ENCODE assay signal across 13 cellular contexts in the genomic region with DNA sequence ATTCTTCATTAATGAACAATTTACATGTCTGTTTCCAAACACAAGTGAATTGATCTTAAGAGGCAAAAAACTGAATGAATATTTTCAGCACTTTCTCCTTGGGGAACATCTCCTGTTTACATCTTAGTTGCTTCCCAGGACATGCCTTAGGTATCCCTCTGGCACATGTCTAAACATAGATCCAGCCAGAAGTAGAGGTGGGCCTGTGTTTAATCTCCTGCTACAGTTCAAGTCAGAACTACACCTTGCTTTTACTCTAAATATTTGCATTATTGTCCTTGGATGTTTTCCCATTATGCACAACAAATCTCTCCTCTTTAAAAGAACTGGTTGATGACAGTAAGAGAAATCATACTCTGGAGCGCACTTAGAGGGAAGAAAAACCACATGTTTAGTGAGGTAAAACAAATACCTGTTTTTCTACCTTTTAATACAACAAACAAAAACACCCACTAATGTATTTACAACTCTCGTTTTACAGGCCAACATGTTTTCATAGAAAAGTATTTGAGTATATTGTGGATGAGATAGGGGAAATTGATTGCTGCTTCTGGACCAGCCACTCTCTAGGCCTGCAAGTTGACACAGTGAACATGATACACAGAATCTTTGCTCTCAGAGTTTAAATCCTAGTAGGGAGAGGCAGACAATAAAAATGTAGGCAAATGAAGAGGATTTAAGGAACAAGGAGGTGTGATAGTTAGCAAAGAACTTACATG. TPM values are rescaled to one million over a fixed set of nuclear protein-coding genes. Genes with fewer than 3 reads are reported as not detected.
A peak's percentile ranks its signal among the peaks of the same experiment; 100 is the strongest.
DNase-seq lines count a peak whose midpoint lies in the region; ATAC-seq and TF ChIP-seq lines count a peak whose summit lies in the region.
"Had no signal": no experiment of that assay in that cellular context is flagged by ENCODE, and none has a peak within 500 bp of the region (broad histone marks: within the 10 kb centered on the region; RNA-seq: fewer than 3 reads in every experiment).

No MANE protein-coding gene starts in this region.

- no peak overlapping the region for H3K4me3 Mint-ChIP-seq in activated CD4-positive, alpha-beta T cell treated with anti-CD3 and anti-CD28 coated beads, Interleukin-2, amount 10 ng/mL, durations not matched to agents 7 days and 5 days
- H3K4me3 Mint-ChIP-seq: neural progenitor cell had no signal

- no peak overlapping the region for H3K27ac ChIP-seq in SU-DHL-6 (ENCODE audit: low read depth, low read length)
- H3K27ac ChIP-seq in epithelial cell of prostate, result peak overlapping the region; percentile 71
- peak overlapping the region in 7 of 8 donors; percentile 20 to 69 (median 60) for H3K27ac ChIP-seq in spleen
- no peak overlapping the region for H3K27ac ChIP-seq in GM23248
- H3K27ac ChIP-seq: neural progenitor cell, PC-9 had no signal

- CTCF ChIA-PET in activated CD4-positive, alpha-beta T cell treated with anti-CD3 and anti-CD28 coated beads, Interleukin-2, amount 10 ng/mL, durations not matched to agents 7 days and 5 days (lab: Charles Lee), result interaction anchor here (1.0 kb wide), 1 partner anchor 77 kb away, joined by 3 read pairs; no protein-coding TSS in a partner anchor

- H3K4me3 ChIP-seq in SU-DHL-6 (ENCODE audit: insufficient read depth, low read length, poor library complexity, severe bottlenecking) (no peak overlapping the region), spleen (no peak overlapping the region), GM23248 (no peak overlapping the region)
- H3K4me3 ChIP-seq: neural progenitor cell, PC-9, tibial nerve had no signal

- H3K9ac ChIP-seq in SU-DHL-6 (ENCODE audit: low read length) (no peak overlapping the region), GM23248 (no peak overlapping the region)
- H3K9ac ChIP-seq: neural progenitor cell had no signal

- TF ChIP-seq CTCF in SU-DHL-6 (IDR thresholded peaks at IDR 0.05; ENCODE audit: insufficient read depth, low read length, poor library complexity, severe bottlenecking), result no peak
- TF ChIP-seq CTCF in spleen (IDR thresholded peaks at IDR 0.05 in 8 of 11, conservative IDR thresholded peaks at IDR 0.05 in 3 of 11), result no peak

- POLR2A ChIA-PET in activated CD4-positive, alpha-beta T cell treated with anti-CD3 and anti-CD28 coated beads, Interleukin-2, amount 10 ng/mL, durations not matched to agents 7 days and 5 days (lab: Charles Lee), result no interaction called here

- no peaks in the 10 kb centered on the region for H3K27me3 ChIP-seq in SU-DHL-6 (ENCODE audit: low read length)
- no peaks in the 10 kb centered on the region for H3K27me3 ChIP-seq in spleen (replicated peaks in 1 of 7)
- no peaks in the 10 kb centered on the region for H3K27me3 ChIP-seq in GM23248 (replicated peaks; ENCODE audit: insufficient read depth)
- H3K27me3 ChIP-seq: neural progenitor cell, tibial nerve had no signal

- H3K27me3 Mint-ChIP-seq in activated CD4-positive, alpha-beta T cell treated with anti-CD3 and anti-CD28 coated beads, Interleukin-2, amount 10 ng/mL, durations not matched to agents 7 days and 5 days, result no peaks in the 10 kb centered on the region

- H3K9me3 Mint-ChIP-seq in activated CD4-positive, alpha-beta T cell treated with anti-CD3 and anti-CD28 coated beads, Interleukin-2, amount 10 ng/mL, durations not matched to agents 7 days and 5 days, result no peaks in the 10 kb centered on the region
- H3K9me3 Mint-ChIP-seq: neural progenitor cell had no signal

- H3F3A ChIP-seq in SU-DHL-6 (ENCODE audit: insufficient read depth) (peaks cover 17% of the 10 kb centered on the region; the same call in 1 of the 2 replicates), GM23248 (ENCODE audit: insufficient read depth) (peaks cover 12% of the 10 kb centered on the region)

- intact Hi-C loops in spleen (cut with DNase I; ENCODE audit: low total_unique reads), result no loop called here

- H3K9me3 ChIP-seq in SU-DHL-6 (ENCODE audit: insufficient read depth, low read length) (no peaks in the 10 kb centered on the region), spleen (no peaks in the 10 kb centered on the region), GM23248 (ENCODE audit: low read depth) (no peaks in the 10 kb centered on the region)
- H3K9me3 ChIP-seq: tibial nerve had no signal

- in situ Hi-C loops in GM23248 (cut with MboI), result no loop called here

- H3K36me3 Mint-ChIP-seq in activated CD4-positive, alpha-beta T cell treated with anti-CD3 and anti-CD28 coated beads, Interleukin-2, amount 10 ng/mL, durations not matched to agents 7 days and 5 days (ENCODE audit: low read depth), result peaks cover 52% of the 10 kb centered on the region

- H3K27ac Mint-ChIP-seq in activated CD4-positive, alpha-beta T cell treated with anti-CD3 and anti-CD28 coated beads, Interleukin-2, amount 10 ng/mL, durations not matched to agents 7 days and 5 days, result peak overlapping the region; percentile 28
- H3K27ac Mint-ChIP-seq: neural progenitor cell had no signal

- no peak for ATAC-seq in GM18519 (IDR thresholded peaks at IDR 0.05; ENCODE audit: low FRiP score, unreplicated experiment)
- ATAC-seq: left cardiac atrium had no signal

- H3K36me3 ChIP-seq in SU-DHL-6 (ENCODE audit: low read length) (peaks cover 17% of the 10 kb centered on the region; the same call in 1 of the 2 replicates), spleen (peaks cover 0 to 17% (median 5%) of the 10 kb centered on the region in 6 donors), GM23248 (ENCODE audit: low read depth) (no peaks in the 10 kb centered on the region)
- H3K36me3 ChIP-seq: neural progenitor cell, tibial nerve had no signal

- peaks cover 32 to 100% (median 94%) of the 10 kb centered on the region in 6 donors for H3K4me1 ChIP-seq in spleen
- H3K4me1 ChIP-seq in GM23248 (ENCODE audit: insufficient read depth), result peaks cover 14% of the 10 kb centered on the region
- H3K4me1 ChIP-seq: neural progenitor cell had no signal

- peak overlapping the region; percentile 2 for H3K4me2 ChIP-seq in SU-DHL-6 (ENCODE audit: low read depth, low read length, poor library complexity, severe bottlenecking)
- H3K4me2 ChIP-seq in GM23248 (ENCODE audit: unreplicated experiment), result no peak overlapping the region
- H3K4me2 ChIP-seq: neural progenitor cell, PC-9 had no signal

- TF ChIP-seq POLR2A in spleen (IDR thresholded peaks at IDR 0.05), result no peak

- H3K79me2 ChIP-seq in SU-DHL-6 (ENCODE audit: insufficient read depth, low read length) (peaks cover 100% of the 10 kb centered on the region), GM23248 (ENCODE audit: insufficient read depth) (peaks cover 3% of the 10 kb centered on the region; the same call in 1 of the 2 replicates)

- peaks cover 81% of the 10 kb centered on the region for H3K4me1 Mint-ChIP-seq in activated CD4-positive, alpha-beta T cell treated with anti-CD3 and anti-CD28 coated beads, Interleukin-2, amount 10 ng/mL, durations not matched to agents 7 days and 5 days

- no peak for DNase-seq in activated CD4-positive, alpha-beta T cell treated with anti-CD3 and anti-CD28 coated beads, Interleukin-2, amount 10 ng/mL, durations not matched to agents 7 days and 5 days
- no peak for DNase-seq in activated CD4-positive, alpha-beta T cell treated with anti-CD3 and anti-CD28 coated beads for 4 hours
- DNase-seq in epithelial cell of prostate (ENCODE audit: low read depth, low spot score), result no peak
- DNase-seq in spleen, result no peak
- DNase-seq in activated CD8-positive, alpha-beta memory T cell treated with anti-CD3 and anti-CD28 coated beads, Interleukin-2, amount 50 U/mL, for 48 hours, result no peak
- no peak for DNase-seq in GM23248
- DNase-seq: left cardiac atrium, NCI-H2227 treated with DMSO at 0.1 percent for 48 hours, PC-9 had no signal

- WGBS in spleen, 5 donors, result 70 to 88% (median 83%) methylated on average over 2 of the region's 2 CpGs
- WGBS in GM23248 (ENCODE audit: low coverage in 1 of 2, low lambda C conversion rate in 2 of 2, missing lambda C conversion rate in 2 of 2), 2 experiments, result 83 to 85% methylated on average over 2 of the region's 2 CpGs

- H4K20me1 ChIP-seq in SU-DHL-6 (ENCODE audit: low read depth, low read length), result peaks cover 41% of the 10 kb centered on the region
- no peaks in the 10 kb centered on the region for H4K20me1 ChIP-seq in GM23248 (ENCODE audit: insufficient read depth)

- H2AFZ ChIP-seq in SU-DHL-6 (ENCODE audit: low read depth, low read length, severe bottlenecking) (no peak overlapping the region), GM23248 (no peak overlapping the region)
- H2AFZ ChIP-seq: neural progenitor cell, PC-9 had no signal

- no peaks in the 10 kb centered on the region for H3K9me2 ChIP-seq in SU-DHL-6 (replicated peaks; ENCODE audit: insufficient read depth, low read length)
- H3K9me2 ChIP-seq in GM23248 (ENCODE audit: insufficient read depth), result no peaks in the 10 kb centered on the region

RNA-seq across cellular contexts. Expression of gene TNFAIP8, which starts 32.2 kb away (rescaled TPM):
- 100 to 1,000 TPM; 167 to 184 TPM for total RNA-seq in activated CD4-positive, alpha-beta T cell treated with anti-CD3 and anti-CD28 coated beads, Interleukin-2, amount 10 ng/mL, durations not matched to agents 7 days and 5 days
- 100 to 1,000 TPM in 4 of 7 donors, 10 to 100 TPM in 3; 71.1 to 113 (median 102) TPM for total RNA-seq in spleen
- 100 to 1,000 TPM in 2 of 3 donors, 10 to 100 TPM in 1; 91.9 to 123 (median 100) TPM for polyA plus RNA-seq in spleen
- total RNA-seq in GM23248 (2014; rRNA removed; shearing (Covaris generic)), result 9.9 and 14.8 TPM in 2 replicates
- polyA plus RNA-seq in GM23248 (2016; fragmentation: Nextera tagmentation; extraction: Ambion mirVana), result 10.3 and 10.4 TPM in 2 replicates

Comparison
In these comparisons a context has a peak if more than half of its experiments do, and no peak if none do; other contexts are left out.
1. H3K27ac ChIP-seq: peak in epithelial cell of prostate (single experiment) and spleen (7 of 8); none in SU-DHL-6 (single experiment) and GM23248 (single experiment).